In the genomic region with DNA sequence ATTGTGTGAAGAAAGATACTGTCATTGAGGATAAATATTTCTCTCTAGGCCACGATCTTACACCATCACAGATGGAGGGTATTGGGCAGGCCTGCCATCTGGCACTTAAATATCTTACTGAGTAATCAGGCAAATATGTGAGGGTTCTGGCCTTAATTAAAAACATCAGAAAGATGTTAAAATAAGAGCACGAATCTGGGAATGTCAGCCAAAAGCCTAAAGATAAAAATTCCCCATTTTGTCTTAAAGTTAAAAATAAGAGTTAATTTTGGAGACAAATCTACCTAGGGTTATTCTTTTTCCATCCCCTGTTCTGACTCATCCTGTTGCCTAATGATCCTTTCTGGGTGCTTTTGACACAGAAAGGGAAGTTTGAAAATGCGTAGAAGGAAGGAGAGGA, we compare ENCODE assay signal across 17 cellular contexts.
DNase-seq lines count a peak whose midpoint lies in the region; ATAC-seq and TF ChIP-seq lines count a peak whose summit lies in the region.
"Had no signal": no experiment of that assay in that cellular context is flagged by ENCODE, and none has a peak within 500 bp of the region (broad histone marks: within the 10 kb centered on the region; RNA-seq: fewer than 3 reads in every experiment).

No MANE protein-coding gene starts in this region.

- no peak overlapping the region for H3K27ac Mint-ChIP-seq in CD4-positive, alpha-beta memory T cell
- H3K27ac Mint-ChIP-seq: activated naive CD8-positive, alpha-beta T cell had no signal

- CTCF ChIA-PET in BJ (lab: Yijun Ruan, JAX) (no interaction called here), SK-N-SH (lab: Yijun Ruan, JAX) (no interaction called here)
- CTCF ChIA-PET in CD4-positive, alpha-beta memory T cell (lab: Charles Lee; ENCODE audit: partially characterized antibody) = no interaction called here

- H3K36me3 Mint-ChIP-seq in CD4-positive, alpha-beta memory T cell = no peaks in the 10 kb centered on the region
- H3K36me3 Mint-ChIP-seq: activated naive CD8-positive, alpha-beta T cell had no signal

- in situ Hi-C loops in GM13977 (cut with MboI; ENCODE audit: low pct_unique_long_range_greater_than_20kb, low sequenced_read_pairs, unreplicated experiment) = no loop called here

- H3K4me1 ChIP-seq in SK-N-SH (ENCODE audit: control insufficient read depth in 1 of 2, insufficient read depth in 2 of 2, low read depth in 1 of 2, low read length in 1 of 2) = peaks cover 0 to 3% of the 10 kb centered on the region in 2 experiments; a peak in 2 of 4 replicates
- no peaks in the 10 kb centered on the region for H3K4me1 ChIP-seq in CD4-positive, alpha-beta memory T cell (ENCODE audit: insufficient read depth, low read length)

- no peaks in the 10 kb centered on the region for H3K9me2 ChIP-seq in SK-N-SH

- DNase-seq in BJ (ENCODE audit: low read depth) (peak; percentile 81), HS-5 (ENCODE audit: low read depth) (peak; percentile 90), SK-N-SH (peak; percentile 4), foreskin fibroblast (peak; percentile 39 to 86), coronary artery (ENCODE audit: low spot score) (no peak), GM13977 (ENCODE audit: low spot score) (no peak)
- DNase-seq in CD4-positive, alpha-beta memory T cell = no peak
- DNase-seq: activated CD4-positive, alpha-beta T cell treated with anti-CD3 and anti-CD28 coated beads, Interleukin-2, amount 50 U/mL, for 48 hours; activated T-cell treated with anti-CD3 and anti-CD28 coated beads, Interleukin-2, amount 50 U/mL, for 4 hours; C1 segment of cervical spinal cord; NCI-H146; OCI-M1; stimulated activated CD4-positive, alpha-beta T cell treated with anti-CD3 and anti-CD28 coated beads, Interleukin-2, amount 100 ng/mL, for 48 hours had no signal

- peaks cover 6 to 8% of the 10 kb centered on the region in 2 donors for H3K27me3 Mint-ChIP-seq in CD4-positive, alpha-beta memory T cell

- peaks cover 0 to 5% (median 0%) of the 10 kb centered on the region in 8 donors for H3K9me3 Mint-ChIP-seq in CD4-positive, alpha-beta memory T cell
- H3K9me3 Mint-ChIP-seq: activated T-cell treated with anti-CD3 and anti-CD28 coated beads, Interleukin-2, amount 50 U/mL, for 4 hours had no signal

- no peak for TF ChIP-seq EP300 in SK-N-SH (IDR thresholded peaks at IDR 0.05; ENCODE audit: borderline replicate concordance in 1 of 2, low read depth in 1 of 2, low read length in 1 of 2)

- 6% methylated on average over 3 of the region's 3 CpGs for WGBS in SK-N-SH (ENCODE audit: low lambda C conversion rate)

- TF ChIP-seq CTCF in BJ (IDR thresholded peaks at IDR 0.05; ENCODE audit: insufficient read depth, low read depth, low read length) (no peak), SK-N-SH (IDR thresholded peaks at IDR 0.05) (no peak), foreskin fibroblast (IDR thresholded peaks at IDR 0.05; ENCODE audit: low read depth, low read length) (no peak), coronary artery (IDR thresholded peaks at IDR 0.05) (no peak), GM13977 (IDR thresholded peaks at IDR 0.05; ENCODE audit: extremely low read depth, insufficient read depth, missing control alignments) (no peak)

- no peaks in the 10 kb centered on the region for H4K20me1 ChIP-seq in SK-N-SH (ENCODE audit: insufficient read depth)

- POLR2A ChIA-PET in BJ (lab: Charles Lee) (no interaction called here), SK-N-SH (lab: Yijun Ruan, JAX) (no interaction called here)
- POLR2A ChIA-PET in CD4-positive, alpha-beta memory T cell (lab: Charles Lee; ENCODE audit: partially characterized antibody) = no interaction called here

- intact Hi-C loops in CD4-positive, alpha-beta memory T cell (cut with micrococcal nuclease) = no loop called here

- no peak for ATAC-seq in HG03196 (IDR thresholded peaks at IDR 0.05; ENCODE audit: unreplicated experiment)
- ATAC-seq: activated T-cell treated with anti-CD3 and anti-CD28 coated beads, Interleukin-2, amount 50 U/mL, for 4 hours; left lobe of liver had no signal

- no peak overlapping the region for H3K9ac ChIP-seq in SK-N-SH

- H3F3A ChIP-seq in SK-N-SH (replicated peaks; ENCODE audit: insufficient read depth) = no peaks in the 10 kb centered on the region

- H3K36me3 ChIP-seq in BJ (ENCODE audit: control insufficient read depth, insufficient read depth, low read length) (no peaks in the 10 kb centered on the region), SK-N-SH (replicated peaks in 1 of 2; ENCODE audit: control insufficient read depth in 1 of 2, insufficient read depth in 2 of 2, low read length in 1 of 2) (no peaks in the 10 kb centered on the region)
- H3K36me3 ChIP-seq in CD4-positive, alpha-beta memory T cell (ENCODE audit: insufficient read depth, low read length) = no peaks in the 10 kb centered on the region

- H3K79me2 ChIP-seq in SK-N-SH (ENCODE audit: insufficient read depth) = no peaks in the 10 kb centered on the region

- no peak overlapping the region; a peak in 1 of 4 replicates for H3K27ac ChIP-seq in SK-N-SH (ENCODE audit: low read depth in 2 of 2, low read length in 1 of 2)
- no peak overlapping the region for H3K27ac ChIP-seq in CD4-positive, alpha-beta memory T cell (ENCODE audit: low read depth, low read length)
- H3K27ac ChIP-seq in coronary artery = no peak overlapping the region
- H3K27ac ChIP-seq: SK-N-MC had no signal

- H3K4me3 ChIP-seq in BJ (ENCODE audit: low read depth, low read length) (no peak overlapping the region), SK-N-SH (ENCODE audit: low read depth in 2 of 2, low read length in 1 of 2) (no peak overlapping the region), foreskin fibroblast (ENCODE audit: low read depth in 1 of 2, low read length in 2 of 2) (no peak overlapping the region), coronary artery (no peak overlapping the region)
- no peak overlapping the region for H3K4me3 ChIP-seq in CD4-positive, alpha-beta memory T cell (ENCODE audit: low read length in 2 of 2)
- H3K4me3 ChIP-seq: SK-N-MC had no signal

- no peak overlapping the region for H3K4me2 ChIP-seq in SK-N-SH

- H3K27me3 ChIP-seq in BJ (ENCODE audit: control insufficient read depth, insufficient read depth, low read length) = no peaks in the 10 kb centered on the region
- no peaks in the 10 kb centered on the region for H3K27me3 ChIP-seq in SK-N-SH (ENCODE audit: insufficient read depth)
- H3K27me3 ChIP-seq in CD4-positive, alpha-beta memory T cell (ENCODE audit: insufficient read depth, low read length) = no peaks in the 10 kb centered on the region

- TF ChIP-seq RAD21 in SK-N-SH (IDR thresholded peaks at IDR 0.05; ENCODE audit: low read length) = no peak

- H3K9me3 ChIP-seq in SK-N-SH = no peaks in the 10 kb centered on the region
- H3K9me3 ChIP-seq in CD4-positive, alpha-beta memory T cell (ENCODE audit: control insufficient read depth in 1 of 2, low read length in 2 of 2) = no peaks in the 10 kb centered on the region

- no peaks in the 10 kb centered on the region for H3K4me1 Mint-ChIP-seq in CD4-positive, alpha-beta memory T cell

- H3K4me3 Mint-ChIP-seq in CD4-positive, alpha-beta memory T cell = no peak overlapping the region
- H3K4me3 Mint-ChIP-seq: activated naive CD8-positive, alpha-beta T cell; activated T-cell treated with anti-CD3 and anti-CD28 coated beads, Interleukin-2, amount 50 U/mL, for 4 hours had no signal

- H2AFZ ChIP-seq in SK-N-SH (ENCODE audit: low read depth) = no peak overlapping the region

TF ChIP-seq in SK-N-SH, 30 proteins besides CTCF, POLR2A, EP300 and RAD21:
- TF ChIP-seq TCF12 (IDR thresholded peaks at IDR 0.05) (peak; percentile 86), RCOR1 (IDR thresholded peaks at IDR 0.05; ENCODE audit: low read length) (0 out of 2 replicates have a peak, but pooled peaks have one; percentile 10), GATA2 (CRISPR knock-in tag; IDR thresholded peaks at IDR 0.05) (0 out of 2 replicates have a peak, but pooled peaks have one; percentile 13), FOXM1 (IDR thresholded peaks at IDR 0.05; ENCODE audit: low read depth) (no peak), JUND (IDR thresholded peaks at IDR 0.05) (peak; percentile 37), NFIC (IDR thresholded peaks at IDR 0.05; ENCODE audit: borderline replicate concordance) (peak; percentile 27; the same call in 1 of the 2 replicates), FOXJ3 (CRISPR knock-in tag; IDR thresholded peaks at IDR 0.05) (no peak)
- TF ChIP-seq, protein P1, sequence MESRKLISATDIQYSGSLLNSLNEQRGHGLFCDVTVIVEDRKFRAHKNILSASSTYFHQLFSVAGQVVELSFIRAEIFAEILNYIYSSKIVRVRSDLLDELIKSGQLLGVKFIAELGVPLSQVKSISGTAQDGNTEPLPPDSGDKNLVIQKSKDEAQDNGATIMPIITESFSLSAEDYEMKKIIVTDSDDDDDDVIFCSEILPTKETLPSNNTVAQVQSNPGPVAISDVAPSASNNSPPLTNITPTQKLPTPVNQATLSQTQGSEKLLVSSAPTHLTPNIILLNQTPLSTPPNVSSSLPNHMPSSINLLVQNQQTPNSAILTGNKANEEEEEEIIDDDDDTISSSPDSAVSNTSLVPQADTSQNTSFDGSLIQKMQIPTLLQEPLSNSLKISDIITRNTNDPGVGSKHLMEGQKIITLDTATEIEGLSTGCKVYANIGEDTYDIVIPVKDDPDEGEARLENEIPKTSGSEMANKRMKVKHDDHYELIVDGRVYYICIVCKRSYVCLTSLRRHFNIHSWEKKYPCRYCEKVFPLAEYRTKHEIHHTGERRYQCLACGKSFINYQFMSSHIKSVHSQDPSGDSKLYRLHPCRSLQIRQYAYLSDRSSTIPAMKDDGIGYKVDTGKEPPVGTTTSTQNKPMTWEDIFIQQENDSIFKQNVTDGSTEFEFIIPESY (IDR thresholded peaks at IDR 0.05; ENCODE audit: borderline replicate concordance, low read depth) = no peak

Comparison
In these comparisons a context has a peak if more than half of its experiments do, and no peak if none do; other contexts are left out.
1. DNase-seq: peak in BJ (single experiment), HS-5 (single experiment), SK-N-SH (single experiment) and foreskin fibroblast (2 of 2); none in CD4-positive, alpha-beta memory T cell (0 of 5), coronary artery (single experiment) and GM13977 (single experiment).